In the genomic region with DNA sequence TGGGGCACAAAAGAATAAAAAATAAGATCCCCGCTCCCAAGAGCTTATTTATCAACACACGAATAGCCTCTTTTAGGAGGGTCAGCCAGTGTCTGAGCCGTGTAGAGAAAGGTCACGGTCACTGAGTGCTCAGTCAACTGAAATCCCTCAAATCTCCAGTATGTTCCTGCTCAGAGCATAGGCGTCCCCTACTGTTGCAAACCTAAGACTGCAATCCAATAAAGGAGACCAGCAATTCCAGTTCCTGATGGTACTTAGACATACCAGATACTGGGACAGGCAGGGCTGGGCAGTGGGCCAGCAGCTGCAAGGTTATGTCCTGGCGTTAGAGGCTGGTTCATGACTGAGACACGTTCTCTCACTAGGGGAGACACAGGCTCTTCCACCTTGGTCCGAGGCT, we compare ENCODE assay signal across 14 cellular contexts.
A peak's percentile ranks its signal among the peaks of the same experiment; 100 is the strongest.
DNase-seq lines count a peak whose midpoint lies in the region; ATAC-seq, FAIRE-seq and TF ChIP-seq lines count a peak whose summit lies in the region.
"Had no signal": no experiment of that assay in that cellular context is flagged by ENCODE, and none has a peak within 500 bp of the region (broad histone marks: within the 10 kb centered on the region; RNA-seq: fewer than 3 reads in every experiment).

No MANE protein-coding gene starts in this region.

- H3K4me2 ChIP-seq in BLaER1: peak overlapping the region; percentile 40
- no peak overlapping the region for H3K4me2 ChIP-seq in Loucy (ENCODE audit: low read depth, low read length, poor library complexity, severe bottlenecking)
- H3K4me2 ChIP-seq in H1 (ENCODE audit: insufficient read depth in 1 of 2, low read depth in 2 of 2, low read length in 2 of 2): peak overlapping the region; percentile 15 to 22; a peak in 3 of 4 replicates

- no peak for ATAC-seq in stimulated activated naive B cell treated with anti-CD40 and anti-IgM and Interleukin-4, amounts not matched to agents 10 μg/mL and 1 μg/mL and 100 μg/mL, for 72 hours (replicated peaks)
- ATAC-seq in sciatic nerve (no peak), HG02938 (IDR thresholded peaks at IDR 0.05; ENCODE audit: unreplicated experiment) (no peak)

- no peaks in the 10 kb centered on the region for H3K79me1 ChIP-seq in H1 (ENCODE audit: low read depth, low read length)

- no peaks in the 10 kb centered on the region for H3K23me2 ChIP-seq in H1 (ENCODE audit: low read depth, low read length)

- TF ChIP-seq CTCF in Loucy (conservative IDR thresholded peaks at IDR 0.05; ENCODE audit: low read length) (peak; percentile 49), H1 (IDR thresholded peaks at IDR 0.05; ENCODE audit: control extremely low read depth in 1 of 3, insufficient read depth in 1 of 3, low read depth in 1 of 3, low read length in 3 of 3) (peak; percentile 10 to 79 (median 69))

- intact Hi-C loops in sciatic nerve (cut with DNase I): no loop called here

- H3K14ac ChIP-seq in H1 (ENCODE audit: insufficient read length): no peak overlapping the region

- no peak for TF ChIP-seq POLR2A in H1 (IDR thresholded peaks at IDR 0.05; ENCODE audit: control extremely low read depth in 1 of 2, low read depth in 2 of 2, low read length in 2 of 2)

- no peak overlapping the region for H2AK5ac ChIP-seq in H1 (ENCODE audit: low read depth, low read length)

- no peaks in the 10 kb centered on the region for H3F3A ChIP-seq in Loucy (ENCODE audit: low read depth)

- H3K4ac ChIP-seq in H1 (replicated peaks; ENCODE audit: insufficient read length, low read depth, low read length): no peak overlapping the region

- 49% methylated on average over 8 of the region's 8 CpGs; no CpG with 5 or more reads in 1 of the 2 experiments for WGBS in H1 (ENCODE audit: extremely low coverage in 1 of 2, insufficient coverage in 1 of 2, insufficient read length in 1 of 2, insufficient replicate concordance in 2 of 2, low coverage in 1 of 2, low lambda C conversion rate in 2 of 2, missing lambda C conversion rate in 1 of 2), 2 experiments

- no peak overlapping the region for H4K5ac ChIP-seq in H1 (ENCODE audit: insufficient read length, low read depth, low read length)

- CTCF ChIA-PET in H1 (lab: Charles Lee; ENCODE audit: partially characterized antibody): interaction anchor here (0.6 to 3.3 kb wide), 25 partner anchors 9 to 1413 kb away, joined by 3 to 14 read pairs (median 4); no protein-coding TSS in a partner anchor

- H3K18ac ChIP-seq in H1 (ENCODE audit: extremely low read depth, low read length): no peak overlapping the region

- H2BK20ac ChIP-seq in H1 (ENCODE audit: low read length): no peak overlapping the region

- H2AFZ ChIP-seq in Loucy (ENCODE audit: low read length): 0 out of 2 replicates have a peak overlapping the region, but pooled peaks have one; percentile 23
- no peak overlapping the region for H2AFZ ChIP-seq in H1 (ENCODE audit: low read length)

- no peak overlapping the region for H3K27ac Mint-ChIP-seq in stimulated activated naive B cell treated with anti-CD40 and anti-IgM and Interleukin-4, amounts not matched to agents 10 μg/mL and 1 μg/mL and 100 μg/mL, for 72 hours
- H3K27ac Mint-ChIP-seq: activated naive CD8-positive, alpha-beta T cell had no signal

- H3K4me3 ChIP-seq in BLaER1 (no peak overlapping the region), Loucy (ENCODE audit: low read length, poor library complexity, severe bottlenecking) (no peak overlapping the region), H1 (ENCODE audit: extremely low read depth in 1 of 4, insufficient read depth in 2 of 4, low read depth in 3 of 4, low read length in 4 of 4) (no peak overlapping the region)
- H3K4me3 ChIP-seq: SJCRH30 had no signal

- H3K23ac ChIP-seq in H1 (ENCODE audit: insufficient read length): no peak overlapping the region

- no peak overlapping the region for H4K91ac ChIP-seq in H1 (replicated peaks; ENCODE audit: insufficient read length, low read length)

- H3K27me3 ChIP-seq in BLaER1: no peaks in the 10 kb centered on the region
- no peaks in the 10 kb centered on the region for H3K27me3 ChIP-seq in Loucy (ENCODE audit: insufficient read depth, low read length, poor library complexity, severe bottlenecking)
- no peaks in the 10 kb centered on the region for H3K27me3 ChIP-seq in H1 (replicated peaks in 1 of 4; ENCODE audit: control insufficient read depth in 3 of 4, extremely low read depth in 1 of 4, insufficient read depth in 3 of 4, low read length in 3 of 4)
- H3K27me3 ChIP-seq: SJCRH30 had no signal

- H3K9me2 ChIP-seq in Loucy (replicated peaks; ENCODE audit: low read depth, low read length): no peaks in the 10 kb centered on the region

- H3K79me2 ChIP-seq in Loucy (ENCODE audit: insufficient read depth, low read length) (no peaks in the 10 kb centered on the region), H1 (ENCODE audit: control insufficient read depth in 1 of 2, insufficient read depth in 2 of 2, low read length in 2 of 2) (no peaks in the 10 kb centered on the region)

- H2BK15ac ChIP-seq in H1 (ENCODE audit: low read length): no peak overlapping the region

- no peak overlapping the region for H3K4me3 Mint-ChIP-seq in stimulated activated naive B cell treated with anti-CD40 and anti-IgM and Interleukin-4, amounts not matched to agents 10 μg/mL and 1 μg/mL and 100 μg/mL, for 72 hours
- H3K4me3 Mint-ChIP-seq: activated naive CD8-positive, alpha-beta T cell had no signal

- POLR2A ChIA-PET in H1 (lab: Charles Lee; ENCODE audit: partially characterized antibody): no interaction called here

- no peak overlapping the region for H3K56ac ChIP-seq in H1 (replicated peaks; ENCODE audit: insufficient read length, low read depth, low read length)

- H3K9ac ChIP-seq in BLaER1 (no peak overlapping the region), Loucy (ENCODE audit: low read depth, low read length, poor library complexity, severe bottlenecking) (no peak overlapping the region), H1 (replicated peaks in 1 of 4; ENCODE audit: extremely low read depth in 1 of 4, low read depth in 3 of 4, low read length in 3 of 4) (no peak overlapping the region)

- no peak overlapping the region for H2BK120ac ChIP-seq in H1 (replicated peaks; ENCODE audit: low read depth, low read length)

- H4K8ac ChIP-seq in H1 (ENCODE audit: extremely low read depth, insufficient read depth, low read length): no peak overlapping the region

- FAIRE-seq in H1 (lab: Jason Lieb, UNC): peak; percentile 81
- FAIRE-seq: endothelial cell of umbilical vein, kidney had no signal

- H3K9me3 ChIP-seq in BLaER1 (no peaks in the 10 kb centered on the region), Loucy (ENCODE audit: insufficient read depth, low read depth, low read length) (no peaks in the 10 kb centered on the region), H1 (ENCODE audit: insufficient read depth in 2 of 2, low read depth in 1 of 2, low read length in 1 of 2) (no peaks in the 10 kb centered on the region)
- H3K9me3 ChIP-seq: SJCRH30 had no signal

- H2BK5ac ChIP-seq in H1 (ENCODE audit: low read depth, low read length): no peak overlapping the region

- H3K36me3 ChIP-seq in BLaER1 (no peaks in the 10 kb centered on the region), Loucy (ENCODE audit: insufficient read depth, low read length) (no peaks in the 10 kb centered on the region), H1 (ENCODE audit: control insufficient read depth in 2 of 4, insufficient read depth in 4 of 4, low read length in 3 of 4) (no peaks in the 10 kb centered on the region)
- H3K36me3 ChIP-seq: SJCRH30 had no signal

- no peak for TF ChIP-seq EP300 in H1 (IDR thresholded peaks at IDR 0.05; ENCODE audit: borderline replicate concordance in 1 of 2, low read depth in 2 of 2, low read length in 2 of 2)

- no peaks in the 10 kb centered on the region for H3K4me1 Mint-ChIP-seq in stimulated activated naive B cell treated with anti-CD40 and anti-IgM and Interleukin-4, amounts not matched to agents 10 μg/mL and 1 μg/mL and 100 μg/mL, for 72 hours

- H3K9me3 Mint-ChIP-seq in stimulated activated naive B cell treated with anti-CD40 and anti-IgM and Interleukin-4, amounts not matched to agents 10 μg/mL and 1 μg/mL and 100 μg/mL, for 72 hours: no peaks in the 10 kb centered on the region

- no peaks in the 10 kb centered on the region for H3K36me3 Mint-ChIP-seq in stimulated activated naive B cell treated with anti-CD40 and anti-IgM and Interleukin-4, amounts not matched to agents 10 μg/mL and 1 μg/mL and 100 μg/mL, for 72 hours
- H3K36me3 Mint-ChIP-seq: activated naive CD8-positive, alpha-beta T cell had no signal

- no peak overlapping the region for H2BK12ac ChIP-seq in H1 (ENCODE audit: low read depth, low read length)

- H4K20me1 ChIP-seq in BLaER1 (no peaks in the 10 kb centered on the region), Loucy (ENCODE audit: insufficient read depth, low read length, poor library complexity, severe bottlenecking) (no peaks in the 10 kb centered on the region), H1 (replicated peaks in 1 of 2; ENCODE audit: control insufficient read depth in 1 of 2, insufficient read depth in 2 of 2, low read length in 2 of 2) (no peaks in the 10 kb centered on the region)

- DNase-seq in H1 (ENCODE audit: low read depth in 1 of 2, low spot score in 2 of 2) (no peak), left kidney (ENCODE audit: low read depth, low spot score) (peak; percentile 39), sciatic nerve (ENCODE audit: low spot score) (no peak), UCSD-AML1 (lab: John Stamatoyannopoulos, UW; ENCODE audit: unreplicated experiment) (no peak)
- no peak for DNase-seq in stimulated activated naive B cell treated with anti-CD40 and anti-IgM and Interleukin-4, amounts not matched to agents 10 μg/mL and 1 μg/mL and 100 μg/mL, for 72 hours
- DNase-seq: activated CD4-positive, alpha-beta T cell treated with anti-CD3 and anti-CD28 coated beads, Interleukin-2, amount 50 U/mL, for 4 hours; kidney; NCI-H2171 treated with DMSO at 0.1 percent for 48 hours had no signal

- TF ChIP-seq RAD21 in H1 (IDR thresholded peaks at IDR 0.05 in 1 of 2, conservative IDR thresholded peaks at IDR 0.05 in 1 of 2; ENCODE audit: low read depth in 2 of 2, low read length in 2 of 2): peak; percentile 75 to 79

- H3K4me1 ChIP-seq in BLaER1 (peaks cover 9% of the 10 kb centered on the region), Loucy (ENCODE audit: insufficient read depth, low read length, poor library complexity, severe bottlenecking) (no peaks in the 10 kb centered on the region), H1 (replicated peaks in 1 of 4; ENCODE audit: control insufficient read depth in 3 of 4, insufficient read depth in 4 of 4, low read length in 3 of 4) (peaks cover 0 to 11% (median 3%) of the 10 kb centered on the region in 4 experiments; a peak in 5 of 7 replicates)
- H3K4me1 ChIP-seq: SJCRH30 had no signal

- H3K27me3 Mint-ChIP-seq in stimulated activated naive B cell treated with anti-CD40 and anti-IgM and Interleukin-4, amounts not matched to agents 10 μg/mL and 1 μg/mL and 100 μg/mL, for 72 hours: peaks cover 4 to 6% of the 10 kb centered on the region in 2 donors

- no peak overlapping the region for H3K27ac ChIP-seq in BLaER1
- H3K27ac ChIP-seq in H1 (ENCODE audit: low read depth, low read length): no peak overlapping the region
- H3K27ac ChIP-seq: SJCRH30 had no signal

TF ChIP-seq in H1, 55 proteins besides CTCF, POLR2A, EP300 and RAD21:
- TF ChIP-seq TEAD4 (IDR thresholded peaks at IDR 0.05; ENCODE audit: low read depth, low read length) (0 out of 2 replicates have a peak, but pooled peaks have one; percentile 17), SAP30 (IDR thresholded peaks at IDR 0.05; ENCODE audit: insufficient read depth, insufficient replicate concordance, low read length) (no peak)
